8 cellular contexts compared by ENCODE assay signal in genomic region chr22:41237707-41238569, GRCh38. TPM values are rescaled to one million over a fixed set of nuclear protein-coding genes. Genes with fewer than 3 reads are reported as not detected.
A peak's percentile ranks its signal among the peaks of the same experiment; 100 is the strongest.
DNase-seq lines count a peak whose midpoint lies in the region; ATAC-seq and TF ChIP-seq lines count a peak whose summit lies in the region.

No MANE protein-coding gene starts in this region.

- peak overlapping the region in 11 of 12 donors; percentile 0 to 62 (median 53) for H3K4me3 ChIP-seq in heart left ventricle
- peak overlapping the region; percentile 33 to 38 for H3K4me3 ChIP-seq in prostate gland
- peak overlapping the region; percentile 34 to 69 (median 59) for H3K4me3 ChIP-seq in upper lobe of left lung

- intact Hi-C loops in heart left ventricle (cut with DNase I) (loop anchor here in 4 of 10 donors (5.0 kb wide), 2 partner anchors 41 to 316 kb away; no protein-coding TSS in a partner anchor), prostate gland (cut with DNase I) (loop anchor here (5.0 kb wide), 1 partner anchor 316 kb away; no protein-coding TSS in a partner anchor)

- H3K4me1 Mint-ChIP-seq in activated naive CD4-positive, alpha-beta T cell treated with anti-CD3 and anti-CD28 coated beads, Interleukin-2, amount 10 ng/mL, durations not matched to agents 7 days and 5 days, result peaks cover 6% of the 10 kb centered on the region

- CTCF ChIA-PET in activated naive CD4-positive, alpha-beta T cell treated with anti-CD3 and anti-CD28 coated beads, Interleukin-2, amount 10 ng/mL, durations not matched to agents 7 days and 5 days (lab: Charles Lee), result interaction anchor here (0.6 to 4.0 kb wide), 34 partner anchors 9 to 356 kb away, joined by 3 to 113 read pairs (median 4); partner anchors contain the start of genes EP300, RANGAP1 and ZC3H7B

- no peak for TF ChIP-seq POLR2A in heart left ventricle (IDR thresholded peaks at IDR 0.05)
- TF ChIP-seq POLR2A in prostate gland (IDR thresholded peaks at IDR 0.05), result no peak
- peak in 1 of 4 donors; percentile 39 for TF ChIP-seq POLR2A in upper lobe of left lung (IDR thresholded peaks at IDR 0.05)

- ATAC-seq in HG03342 (IDR thresholded peaks at IDR 0.05; ENCODE audit: unreplicated experiment) (peak; percentile 71), heart left ventricle (peak; percentile 10 to 77 (median 66)), upper lobe of left lung (ENCODE audit: low FRiP score in 2 of 2) (peak; percentile 84 to 85)

- TF ChIP-seq CTCF in heart left ventricle (IDR thresholded peaks at IDR 0.05), result peak; percentile 29 to 80 (median 56)
- peak; percentile 24 to 86 (median 56) for TF ChIP-seq CTCF in prostate gland (IDR thresholded peaks at IDR 0.05)
- peak; percentile 47 to 94 (median 90) for TF ChIP-seq CTCF in upper lobe of left lung (IDR thresholded peaks at IDR 0.05)

- H3K9me3 ChIP-seq in heart left ventricle (no peaks in the 10 kb centered on the region), prostate gland (no peaks in the 10 kb centered on the region), upper lobe of left lung (no peaks in the 10 kb centered on the region)

- no peak for TF ChIP-seq EP300 in upper lobe of left lung (IDR thresholded peaks at IDR 0.05)

- H3K36me3 ChIP-seq in heart left ventricle (no peaks in the 10 kb centered on the region), prostate gland (no peaks in the 10 kb centered on the region), upper lobe of left lung (no peaks in the 10 kb centered on the region)

- no peaks in the 10 kb centered on the region for H3K9me3 Mint-ChIP-seq in activated naive CD4-positive, alpha-beta T cell treated with anti-CD3 and anti-CD28 coated beads, Interleukin-2, amount 10 ng/mL, durations not matched to agents 7 days and 5 days

- peaks cover 15% of the 10 kb centered on the region for H3K27me3 Mint-ChIP-seq in activated naive CD4-positive, alpha-beta T cell treated with anti-CD3 and anti-CD28 coated beads, Interleukin-2, amount 10 ng/mL, durations not matched to agents 7 days and 5 days

- peak overlapping the region in 11 of 12 donors; percentile 10 to 73 (median 58) for H3K27ac ChIP-seq in heart left ventricle
- H3K27ac ChIP-seq in prostate gland, result peak overlapping the region; percentile 68 to 75
- H3K27ac ChIP-seq in upper lobe of left lung, result peak overlapping the region in 3 of 4 donors; percentile 36 to 79 (median 48)

- H3K36me3 Mint-ChIP-seq in activated naive CD4-positive, alpha-beta T cell treated with anti-CD3 and anti-CD28 coated beads, Interleukin-2, amount 10 ng/mL, durations not matched to agents 7 days and 5 days, result peaks cover 3% of the 10 kb centered on the region

- H3K4me1 ChIP-seq in heart left ventricle (peaks cover 0 to 42% (median 17%) of the 10 kb centered on the region in 12 donors), prostate gland (replicated peaks) (peaks cover 7% of the 10 kb centered on the region), upper lobe of left lung (peaks cover 12 to 30% (median 17%) of the 10 kb centered on the region in 4 donors)

- no peaks in the 10 kb centered on the region for H3K27me3 ChIP-seq in heart left ventricle
- H3K27me3 ChIP-seq in prostate gland (replicated peaks; ENCODE audit: insufficient read depth), result no peaks in the 10 kb centered on the region
- no peaks in the 10 kb centered on the region for H3K27me3 ChIP-seq in upper lobe of left lung

- peak overlapping the region; percentile 71 for H3K4me3 Mint-ChIP-seq in activated naive CD4-positive, alpha-beta T cell treated with anti-CD3 and anti-CD28 coated beads, Interleukin-2, amount 10 ng/mL, durations not matched to agents 7 days and 5 days

- peak; percentile 11 to 25 for DNase-seq in NCI-H187 (lab: John Stamatoyannopoulos, UW)
- DNase-seq in NCI-H187 treated with DMSO at 0.1 percent for 48 hours (lab: John Stamatoyannopoulos, UW), result no peak
- peak; percentile 90 for DNase-seq in RPMI8226
- peak; percentile 92 for DNase-seq in activated naive CD4-positive, alpha-beta T cell treated with anti-CD3 and anti-CD28 coated beads, Interleukin-2, amount 10 ng/mL, durations not matched to agents 7 days and 5 days
- DNase-seq in heart left ventricle, result peak; percentile 74 to 89 (median 80)
- DNase-seq in prostate gland (ENCODE audit: low spot score), result peak; percentile 75
- peak; percentile 88 to 95 for DNase-seq in upper lobe of left lung

- no peak overlapping the region for H3K27ac Mint-ChIP-seq in activated naive CD4-positive, alpha-beta T cell treated with anti-CD3 and anti-CD28 coated beads, Interleukin-2, amount 10 ng/mL, durations not matched to agents 7 days and 5 days

- WGBS in heart left ventricle, 4 donors, result 4 to 17% (median 14%) methylated on average over 39 to 97 of the region's 97 CpGs
- 13% methylated on average over 54 of the region's 97 CpGs for WGBS in prostate gland
- WGBS in upper lobe of left lung, 2 donors, result 10 to 22% methylated on average over 2 to 10 of the region's 97 CpGs

RNA-seq across cellular contexts. Expression of gene CHADL, which starts 2.8 kb away (rescaled TPM):
- total RNA-seq in heart left ventricle (10 to 100 TPM in 5 of 9 donors, 1 to 10 TPM in 4; 5.6 to 20.6 (median 10.7) TPM), prostate gland (10 to 100 TPM in 1 of 2 donors, 1 to 10 TPM in 1; 8.2 to 19.0 TPM), upper lobe of left lung (10 to 100 TPM in 1 of 6 donors, 1 to 10 TPM in 5; 2.0 to 12.6 (median 4.4) TPM)
- 10 to 100 TPM in 1 of 2 donors, 1 to 10 TPM in 1; 3.9 to 31.2 TPM for polyA plus RNA-seq in heart left ventricle

RNA-seq across cellular contexts. Expression of gene L3MBTL2, which starts 32.8 kb away (rescaled TPM):
- total RNA-seq in heart left ventricle (10 to 100 TPM; 10.1 to 21.2 (median 14.6) TPM), prostate gland (10 to 100 TPM; 25.4 to 37.7 TPM), upper lobe of left lung (10 to 100 TPM; 15.4 to 38.8 (median 24.7) TPM)
- 10 to 100 TPM in 1 of 2 donors, 1 to 10 TPM in 1; 7.3 to 25.7 TPM for polyA plus RNA-seq in heart left ventricle

RNA-seq across cellular contexts. Expression of gene RANGAP1, which starts 48.0 kb away (rescaled TPM):
- 10 to 100 TPM; 27.7 to 75.6 (median 35.0) TPM for total RNA-seq in heart left ventricle
- 100 to 1,000 TPM in 1 of 2 donors, 10 to 100 TPM in 1; 23.7 to 125 TPM for polyA plus RNA-seq in heart left ventricle
- total RNA-seq in prostate gland, result 100 to 1,000 TPM in 1 of 2 donors, 10 to 100 TPM in 1; 47.8 to 127 TPM
- 10 to 100 TPM; 27.0 to 60.8 (median 52.4) TPM for total RNA-seq in upper lobe of left lung
